Comparison of ENCODE assay signal across 8 cellular contexts in genomic region chr12:68746572-68747180, GRCh38. TPM values are rescaled to one million over a fixed set of nuclear protein-coding genes. Genes with fewer than 3 reads are reported as not detected.
DNase-seq lines count a peak whose midpoint lies in the region; ATAC-seq, FAIRE-seq and TF ChIP-seq lines count a peak whose summit lies in the region.

No MANE protein-coding gene starts in this region.

- BruUV-seq in HepG2 (replicated peaks; lab: Mats Ljungman, UMichigan): no TSS peak

- peaks cover 34% of the 10 kb centered on the region for H3K4me1 ChIP-seq in HepG2 (ENCODE audit: insufficient read depth, low read length)

- 4% methylated on average over 14 of the region's 15 CpGs for WGBS in HepG2 (ENCODE audit: low lambda C conversion rate)

- peak overlapping the region; percentile 77 for H3K9ac ChIP-seq in HepG2 (ENCODE audit: insufficient read depth, low read depth, low read length)

- no peak for TF ChIP-seq EP300 in HepG2 (IDR thresholded peaks at IDR 0.05; ENCODE audit: low read depth in 2 of 2, low read length in 2 of 2)
- TF ChIP-seq EP300 in HepG2 (CRISPR knock-in tag; IDR thresholded peaks at IDR 0.05; ENCODE audit: borderline replicate concordance): no peak

- no peak for TF ChIP-seq POLR2A in HepG2 (IDR thresholded peaks at IDR 0.05; ENCODE audit: insufficient read depth in 1 of 2, low read depth in 2 of 2, low read length in 2 of 2)

- ATAC-seq in HG02852 (IDR thresholded peaks at IDR 0.05; ENCODE audit: unreplicated experiment): peak; percentile 38
- ATAC-seq in HepG2: peak; percentile 76

- in situ Hi-C loops in HepG2 (cut with HindIII; ENCODE audit: extremely low pct_ligation_motif_present, low pct_unique_long_range_greater_than_20kb): loop anchor here (5.0 kb wide), 1 partner anchor 61 kb away; the partner anchor contains the start of gene MDM2

- H3K9me3 ChIP-seq in HepG2 (ENCODE audit: low read length): no peaks in the 10 kb centered on the region

- POLR2A ChIA-PET in HepG2 (lab: Yijun Ruan, JAX): interaction anchor here (1.0 to 2.6 kb wide), 16 partner anchors 15 to 136 kb away, joined by 3 to 58 read pairs (median 4); partner anchors contain the start of genes MDM2 and RAP1B

- peak overlapping the region; percentile 2 for H2AFZ ChIP-seq in HepG2 (ENCODE audit: low read length)

- no peak for TF ChIP-seq RAD21 in HepG2 (CRISPR knock-in tag; IDR thresholded peaks at IDR 0.05)

- peak overlapping the region; percentile 93 for H3K4me3 Mint-ChIP-seq in activated CD4-positive, alpha-beta T cell treated with anti-CD3 and anti-CD28 coated beads, Interleukin-2, amount 10 ng/mL, durations not matched to agents 24 days and 14 days

- H4K20me1 ChIP-seq in HepG2 (ENCODE audit: insufficient read depth, low read length): peaks cover 3% of the 10 kb centered on the region; the same call in 1 of the 2 replicates

- peak overlapping the region; percentile 75 for H3K27ac ChIP-seq in HepG2 (ENCODE audit: extremely low read length, insufficient read depth, low read length)

- peaks cover 24% of the 10 kb centered on the region for H3K36me3 Mint-ChIP-seq in activated CD4-positive, alpha-beta T cell treated with anti-CD3 and anti-CD28 coated beads, Interleukin-2, amount 10 ng/mL, durations not matched to agents 24 days and 14 days (ENCODE audit: low read depth)

- DNase-seq in NOMO-1 (lab: John Stamatoyannopoulos, UW; ENCODE audit: unreplicated experiment in 2 of 2): peak; percentile 20 to 29
- no peak for DNase-seq in NOMO-1 treated with dmso at 0.1 percent for 144 hours (lab: John Stamatoyannopoulos, UW; ENCODE audit: unreplicated experiment)
- DNase-seq in NCI-H146 treated with DMSO at 0.1 percent for 48 hours (lab: John Stamatoyannopoulos, UW; ENCODE audit: unreplicated experiment): peak; percentile 33
- peak; percentile 82 for DNase-seq in activated CD4-positive, alpha-beta T cell treated with anti-CD3 and anti-CD28 coated beads, Interleukin-2, amount 10 ng/mL, durations not matched to agents 24 days and 14 days
- DNase-seq in dermis blood vessel endothelial cell: peak; percentile 74
- peak; percentile 48 for DNase-seq in HepG2 (ENCODE audit: low spot score)
- DNase-seq in stimulated activated CD4-positive, alpha-beta T cell treated with anti-CD3 and anti-CD28 coated beads, Interleukin-4, amount 100 ng/mL, for 1 hour: peak; percentile 24

- CTCF ChIA-PET in HepG2 (lab: Yijun Ruan, JAX; ENCODE audit: low intra/inter-chr PET ratio, low total read pairs): no interaction called here

- no peaks in the 10 kb centered on the region; a peak in 1 of 5 replicates for H3K27me3 ChIP-seq in HepG2 (ENCODE audit: control insufficient read depth in 1 of 2, insufficient read depth in 2 of 2, low read length in 2 of 2)

- no peaks in the 10 kb centered on the region for H3K9me3 Mint-ChIP-seq in activated CD4-positive, alpha-beta T cell treated with anti-CD3 and anti-CD28 coated beads, Interleukin-2, amount 10 ng/mL, durations not matched to agents 24 days and 14 days

- peak overlapping the region; percentile 83 to 93 (median 87) for H3K4me3 ChIP-seq in HepG2 (replicated peaks in 1 of 3; ENCODE audit: insufficient read depth in 1 of 3, low read depth in 2 of 3, low read length in 3 of 3)

- H3K4me1 Mint-ChIP-seq in activated CD4-positive, alpha-beta T cell treated with anti-CD3 and anti-CD28 coated beads, Interleukin-2, amount 10 ng/mL, durations not matched to agents 24 days and 14 days: peaks cover 38% of the 10 kb centered on the region

- intact Hi-C loops in activated CD4-positive, alpha-beta T cell treated with anti-CD3 and anti-CD28 coated beads, Interleukin-2, amount 10 ng/mL, durations not matched to agents 24 days and 14 days (cut with micrococcal nuclease): loop anchor here (1.0 to 5.0 kb wide), 4 partner anchors 60 to 1496 kb away; partner anchors contain the start of genes CNOT2, MDM1 and NUP107
- intact Hi-C loops in HepG2 (cut with micrococcal nuclease; ENCODE audit: unreplicated experiment): loop anchor here (1.0 kb wide), 2 partner anchors 41 to 61 kb away; no protein-coding TSS in a partner anchor

- peak overlapping the region; percentile 80 for H3K27ac Mint-ChIP-seq in activated CD4-positive, alpha-beta T cell treated with anti-CD3 and anti-CD28 coated beads, Interleukin-2, amount 10 ng/mL, durations not matched to agents 24 days and 14 days

- peaks cover 3 to 15% of the 10 kb centered on the region in 2 experiments; a peak in 4 of 5 replicates for H3K36me3 ChIP-seq in HepG2 (replicated peaks in 1 of 2; ENCODE audit: control insufficient read depth in 1 of 2, insufficient read depth in 2 of 2, low read length in 2 of 2)

- TF ChIP-seq CTCF in HepG2 (CRISPR knock-in tag; IDR thresholded peaks at IDR 0.05): no peak

- H3K27me3 Mint-ChIP-seq in activated CD4-positive, alpha-beta T cell treated with anti-CD3 and anti-CD28 coated beads, Interleukin-2, amount 10 ng/mL, durations not matched to agents 24 days and 14 days: no peaks in the 10 kb centered on the region

- peak overlapping the region; percentile 91 for H3K4me2 ChIP-seq in HepG2 (ENCODE audit: low read depth, low read length)

- no peak for FAIRE-seq in HepG2 (lab: Jason Lieb, UNC)

- H3K79me2 ChIP-seq in HepG2 (ENCODE audit: insufficient read depth, low read length): peaks cover 37% of the 10 kb centered on the region

TF ChIP-seq in HepG2, 621 proteins besides CTCF, POLR2A, EP300 and RAD21 (continues in another document):
- TF ChIP-seq CENPT (CRISPR knock-in tag; IDR thresholded peaks at IDR 0.05; ENCODE audit: low read depth) (no peak), FOXA3 (CRISPR knock-in tag; IDR thresholded peaks at IDR 0.05) (0 out of 2 replicates have a peak, but pooled peaks have one; percentile 11), ZMYM3 (CRISPR knock-in tag; IDR thresholded peaks at IDR 0.05) (no peak), ZFP41 (CRISPR knock-in tag; IDR thresholded peaks at IDR 0.05; ENCODE audit: borderline replicate concordance) (no peak), MBNL3 (CRISPR knock-in tag; conservative IDR thresholded peaks at IDR 0.05) (no peak), CHD2 (IDR thresholded peaks at IDR 0.05; ENCODE audit: low read depth, low read length) (no peak), NR1H2 (CRISPR knock-in tag; IDR thresholded peaks at IDR 0.05; ENCODE audit: borderline replicate concordance, low read depth) (no peak)

RNA-seq across cellular contexts. Expression of gene SLC35E3, which starts 0.7 kb away (rescaled TPM):
- 3.8 and 4.2 TPM in 2 replicates for total RNA-seq in activated CD4-positive, alpha-beta T cell treated with anti-CD3 and anti-CD28 coated beads, Interleukin-2, amount 10 ng/mL, durations not matched to agents 24 days and 14 days
- total RNA-seq in dermis blood vessel endothelial cell (4.6 and 14.0 TPM in 2 replicates), HepG2 (2016; rRNA removed; fragmentation: Illumina TruSeq; extraction: Trizol) (12.2 and 22.1 TPM in 2 replicates)
- 2.1 and 4.5 TPM in 2 replicates for total RNA-seq in HepG2 (2016; cell fraction: cytosol; rRNA removed; fragmentation: Illumina TruSeq; extraction: Trizol; ENCODE audit: low read depth)
- total RNA-seq in HepG2 (2016; cell fraction: insoluble cytoplasmic fraction; rRNA removed; fragmentation: Illumina TruSeq; extraction: Trizol): 14.0 and 22.7 TPM in 2 replicates
- total RNA-seq in HepG2 (2016; cell fraction: membrane; rRNA removed; fragmentation: Illumina TruSeq; extraction: Trizol): 9.0 and 9.8 TPM in 2 replicates
- 15.3 and 17.2 TPM in 2 replicates for total RNA-seq in HepG2 (2016; cell fraction: nucleus; rRNA removed; fragmentation: Illumina TruSeq; extraction: Trizol)
- polyA plus RNA-seq in HepG2 (2011; rRNA removed): 10.2 and 13.0 TPM in 2 replicates
- polyA plus RNA-seq in HepG2 (2011; cell fraction: cytosol; rRNA removed): 4.5 and 6.1 TPM in 2 replicates
- 9.5 and 9.7 TPM in 2 replicates for polyA plus RNA-seq in HepG2 (2011; cell fraction: nucleus; rRNA removed)
- 10.4 and 19.7 TPM in 2 replicates for polyA plus RNA-seq in HepG2 (2012)
- polyA plus RNA-seq in HepG2 (2016; cell fraction: cytosol; fragmentation: Illumina TruSeq; extraction: Trizol; ENCODE audit: low read depth): 3.2 and 4.1 TPM in 2 replicates
- 10.3 and 11.1 TPM in 2 replicates for polyA plus RNA-seq in HepG2 (2016; cell fraction: insoluble cytoplasmic fraction; fragmentation: Illumina TruSeq; extraction: Trizol; ENCODE audit: low read depth)
- polyA plus RNA-seq in HepG2 (2016; cell fraction: membrane; fragmentation: Illumina TruSeq; extraction: Trizol; ENCODE audit: low read depth): 5.8 and 5.9 TPM in 2 replicates
- 25.5 and 30.0 TPM in 2 replicates for polyA plus RNA-seq in HepG2 (2016; cell fraction: nucleus; fragmentation: Illumina TruSeq; extraction: Trizol; ENCODE audit: insufficient read depth, low read depth)
- polyA minus RNA-seq in HepG2 (2011; rRNA and poly(A)+ RNA removed; ENCODE audit: low replicate concordance): 6.7 and 11.0 TPM in 2 replicates
- 5.7 and 6.3 TPM in 2 replicates for polyA minus RNA-seq in HepG2 (2011; cell fraction: cytosol; rRNA and poly(A)+ RNA removed)
- 7.2 and 11.7 TPM in 2 replicates for polyA minus RNA-seq in HepG2 (2011; cell fraction: nucleus; rRNA and poly(A)+ RNA removed)

RNA-seq across cellular contexts. Expression of gene NUP107, which starts 59.9 kb away (rescaled TPM):
- 127 and 128 TPM in 2 replicates for total RNA-seq in activated CD4-positive, alpha-beta T cell treated with anti-CD3 and anti-CD28 coated beads, Interleukin-2, amount 10 ng/mL, durations not matched to agents 24 days and 14 days
- 56.5 and 75.8 TPM in 2 replicates for total RNA-seq in dermis blood vessel endothelial cell
- total RNA-seq in HepG2 (2016; rRNA removed; fragmentation: Illumina TruSeq; extraction: Trizol): 100 and 125 TPM in 2 replicates
- 25.1 and 25.6 TPM in 2 replicates for total RNA-seq in HepG2 (2016; cell fraction: cytosol; rRNA removed; fragmentation: Illumina TruSeq; extraction: Trizol; ENCODE audit: low read depth)
- total RNA-seq in HepG2 (2016; cell fraction: insoluble cytoplasmic fraction; rRNA removed; fragmentation: Illumina TruSeq; extraction: Trizol): 97.0 and 127 TPM in 2 replicates
- 19.8 and 25.3 TPM in 2 replicates for total RNA-seq in HepG2 (2016; cell fraction: membrane; rRNA removed; fragmentation: Illumina TruSeq; extraction: Trizol)
- 109 and 116 TPM in 2 replicates for total RNA-seq in HepG2 (2016; cell fraction: nucleus; rRNA removed; fragmentation: Illumina TruSeq; extraction: Trizol)
- polyA plus RNA-seq in HepG2 (2011; rRNA removed): 42.2 and 54.7 TPM in 2 replicates
- polyA plus RNA-seq in HepG2 (2011; cell fraction: cytosol; rRNA removed): 13.5 and 14.0 TPM in 2 replicates
- 87.7 and 98.0 TPM in 2 replicates for polyA plus RNA-seq in HepG2 (2011; cell fraction: nucleus; rRNA removed)
- polyA plus RNA-seq in HepG2 (2012): 37.1 and 46.0 TPM in 2 replicates
- polyA plus RNA-seq in HepG2 (2016; cell fraction: cytosol; fragmentation: Illumina TruSeq; extraction: Trizol; ENCODE audit: low read depth): 2.6 and 2.8 TPM in 2 replicates
- polyA plus RNA-seq in HepG2 (2016; cell fraction: insoluble cytoplasmic fraction; fragmentation: Illumina TruSeq; extraction: Trizol; ENCODE audit: low read depth): 66.1 and 68.1 TPM in 2 replicates
- polyA plus RNA-seq in HepG2 (2016; cell fraction: membrane; fragmentation: Illumina TruSeq; extraction: Trizol; ENCODE audit: low read depth): 3.8 and 5.3 TPM in 2 replicates
- 137 and 147 TPM in 2 replicates for polyA plus RNA-seq in HepG2 (2016; cell fraction: nucleus; fragmentation: Illumina TruSeq; extraction: Trizol; ENCODE audit: insufficient read depth, low read depth)
- polyA minus RNA-seq in HepG2 (2011; rRNA and poly(A)+ RNA removed; ENCODE audit: low replicate concordance): 17.0 and 57.8 TPM in 2 replicates
- 22.0 and 22.8 TPM in 2 replicates for polyA minus RNA-seq in HepG2 (2011; cell fraction: cytosol; rRNA and poly(A)+ RNA removed)
- polyA minus RNA-seq in HepG2 (2011; cell fraction: nucleus; rRNA and poly(A)+ RNA removed): 112 and 123 TPM in 2 replicates
